ENCODE assay signal across 18 cellular contexts in the genomic region with DNA sequence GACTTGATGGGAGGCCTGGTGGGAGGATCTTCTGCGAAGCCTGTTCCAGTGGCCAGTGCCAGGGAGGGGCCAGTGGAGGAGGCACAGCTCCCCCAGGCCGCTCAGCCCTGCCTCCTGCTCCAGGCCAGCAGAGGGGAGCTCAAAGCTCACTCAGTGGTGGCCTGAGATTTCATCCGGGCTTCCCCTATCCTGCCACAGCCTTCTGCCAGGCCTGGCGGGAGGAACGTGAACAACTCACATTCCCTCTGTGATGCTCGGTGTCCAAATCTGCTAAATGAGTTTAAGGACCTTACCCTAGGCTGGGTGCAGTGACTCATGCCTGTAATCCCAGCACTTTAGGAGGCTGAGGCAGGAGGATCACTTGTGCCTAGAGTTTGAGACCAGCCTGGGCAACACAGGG. TPM values are rescaled to one million over a fixed set of nuclear protein-coding genes. Genes with fewer than 3 reads are reported as not detected.
A peak's percentile ranks its signal among the peaks of the same experiment; 100 is the strongest.
DNase-seq lines count a peak whose midpoint lies in the region; ATAC-seq, FAIRE-seq and TF ChIP-seq lines count a peak whose summit lies in the region.
"Had no signal": no experiment of that assay in that cellular context is flagged by ENCODE, and none has a peak within 500 bp of the region (broad histone marks: within the 10 kb centered on the region; RNA-seq: fewer than 3 reads in every experiment).

No MANE protein-coding gene starts in this region.

- CTCF ChIA-PET in HEK293 (lab: Yijun Ruan, JAX): interaction anchor here (0.6 kb wide), 1 partner anchor 451 kb away, joined by 3 read pairs; no protein-coding TSS in a partner anchor
- CTCF ChIA-PET in GM12878 (lab: Yijun Ruan, JAX): no interaction called here

- no peak for DNase-seq in GM12878 (ENCODE audit: low read depth, low spot score)
- no peak for DNase-seq in nephron progenitor cell
- DNase-seq in NCI-H1417 (lab: John Stamatoyannopoulos, UW): no peak
- no peak for DNase-seq in activated CD4-positive, CD25-positive, alpha-beta regulatory T cell (lab: John Stamatoyannopoulos, UW)
- DNase-seq: activated CD4-positive, alpha-beta T cell treated with anti-CD3 and anti-CD28 coated beads for 36 hours; activated T-cell treated with anti-CD3 and anti-CD28 coated beads for 4 hours; HCEC 1CT; mammary epithelial cell; MV-4-11; NCI-H2171 treated with DMSO at 0.1 percent for 48 hours; SW 1271 had no signal

- H3K36me3 ChIP-seq in HEK293 (ENCODE audit: control insufficient read depth in 2 of 2, insufficient read depth in 1 of 2, low read length in 2 of 2) (no peaks in the 10 kb centered on the region), GM12878 (ENCODE audit: control insufficient read depth in 2 of 2, insufficient read depth in 2 of 2, low read length in 1 of 2) (no peaks in the 10 kb centered on the region)
- H3K36me3 ChIP-seq: ovary had no signal

- TF ChIP-seq CTCF in HEK293 (tag by site-specific recombination; IDR thresholded peaks at IDR 0.05) (no peak), GM12878 (IDR thresholded peaks at IDR 0.05 in 2 of 3, conservative IDR thresholded peaks at IDR 0.05 in 1 of 3; ENCODE audit: control insufficient read depth in 2 of 3, extremely low read depth in 1 of 3, insufficient read depth in 1 of 3, low read depth in 3 of 3, low read length in 3 of 3) (no peak), nephron progenitor cell (IDR thresholded peaks at IDR 0.05) (no peak)

- WGBS in GM12878 (ENCODE audit: insufficient coverage, insufficient replicate concordance, low lambda C conversion rate, missing lambda C conversion rate): 5% methylated on average over 6 of the region's 6 CpGs

- H3K4me3 ChIP-seq in HEK293 (ENCODE audit: low read depth, low read length) (no peak overlapping the region), GM12878 (no peak overlapping the region)
- H3K4me3 ChIP-seq: ovary had no signal

- TF ChIP-seq POLR2A in GM12878 (IDR thresholded peaks at IDR 0.05; ENCODE audit: low read depth, low read length): no peak

- in situ Hi-C loops in GM12878 (cut with MboI): no loop called here

- H3K27me3 ChIP-seq in GM12878 (replicated peaks in 1 of 2; ENCODE audit: control insufficient read depth in 2 of 2, insufficient read depth in 2 of 2, low read length in 1 of 2): no peaks in the 10 kb centered on the region; a peak in 3 of 4 replicates
- H3K27me3 ChIP-seq: ovary had no signal

- no peaks in the 10 kb centered on the region for H3K36me3 Mint-ChIP-seq in nephron progenitor cell (ENCODE audit: low read depth)
- no peaks in the 10 kb centered on the region for H3K36me3 Mint-ChIP-seq in stimulated activated memory B cell treated with anti-CD40 and anti-IgM and Interleukin-4, amounts not matched to agents 10 μg/mL and 1 μg/mL and 100 μg/mL, for 72 hours
- H3K36me3 Mint-ChIP-seq: CD4-positive, alpha-beta memory T cell had no signal

- SMC1A ChIA-PET in GM12878 (lab: Charles Lee; ENCODE audit: uncharacterized antibody, unreplicated experiment): interaction anchor here (1.2 kb wide), 1 partner anchor 36 kb away, joined by 4 read pairs; no protein-coding TSS in a partner anchor

- H3K27me3 Mint-ChIP-seq in nephron progenitor cell (ENCODE audit: low read depth, poor library complexity): peaks cover 6% of the 10 kb centered on the region
- peaks cover 77% of the 10 kb centered on the region for H3K27me3 Mint-ChIP-seq in stimulated activated memory B cell treated with anti-CD40 and anti-IgM and Interleukin-4, amounts not matched to agents 10 μg/mL and 1 μg/mL and 100 μg/mL, for 72 hours

- TF ChIP-seq EP300 in GM12878 (IDR thresholded peaks at IDR 0.05; ENCODE audit: borderline replicate concordance in 1 of 2, control insufficient read depth in 1 of 2, low read depth in 2 of 2, low read length in 2 of 2): no peak

- no peak overlapping the region for H2AFZ ChIP-seq in GM12878 (ENCODE audit: control insufficient read depth, low read depth, low read length)

- H4K20me1 ChIP-seq in GM12878 (ENCODE audit: control insufficient read depth, insufficient read depth): no peaks in the 10 kb centered on the region

- BruUV-seq in GM12878 (replicated peaks; lab: Mats Ljungman, UMichigan): no TSS peak

- no peak overlapping the region for H3K27ac ChIP-seq in HEK293 (ENCODE audit: extremely low read depth, low read depth, low read length)
- H3K27ac ChIP-seq in GM12878 (ENCODE audit: control insufficient read depth, insufficient read depth): no peak overlapping the region

- H3K9me3 ChIP-seq in HEK293 (ENCODE audit: control insufficient read depth, insufficient read depth, low read depth, low read length): no peaks in the 10 kb centered on the region
- H3K9me3 ChIP-seq in GM12878 (replicated peaks; ENCODE audit: control insufficient read depth, insufficient read depth, low read length): no peaks in the 10 kb centered on the region
- H3K9me3 ChIP-seq: ovary had no signal

- peaks cover 29% of the 10 kb centered on the region for H3K4me1 Mint-ChIP-seq in nephron progenitor cell
- H3K4me1 Mint-ChIP-seq in stimulated activated memory B cell treated with anti-CD40 and anti-IgM and Interleukin-4, amounts not matched to agents 10 μg/mL and 1 μg/mL and 100 μg/mL, for 72 hours: no peaks in the 10 kb centered on the region

- H3K27ac Mint-ChIP-seq in nephron progenitor cell: no peak overlapping the region
- H3K27ac Mint-ChIP-seq in stimulated activated memory B cell treated with anti-CD40 and anti-IgM and Interleukin-4, amounts not matched to agents 10 μg/mL and 1 μg/mL and 100 μg/mL, for 72 hours: no peak overlapping the region
- H3K27ac Mint-ChIP-seq: activated CD4-positive, alpha-beta T cell treated with anti-CD3 and anti-CD28 coated beads for 36 hours; CD4-positive, alpha-beta memory T cell had no signal

- intact Hi-C loops in GM12878 (cut with micrococcal nuclease; ENCODE audit: unreplicated experiment): no loop called here

- H3K4me3 Mint-ChIP-seq in nephron progenitor cell: peak overlapping the region; percentile 36
- H3K4me3 Mint-ChIP-seq in stimulated activated memory B cell treated with anti-CD40 and anti-IgM and Interleukin-4, amounts not matched to agents 10 μg/mL and 1 μg/mL and 100 μg/mL, for 72 hours: no peak overlapping the region
- H3K4me3 Mint-ChIP-seq: activated CD4-positive, alpha-beta T cell treated with anti-CD3 and anti-CD28 coated beads for 36 hours had no signal

- H3K9ac ChIP-seq in GM12878 (ENCODE audit: control insufficient read depth, insufficient read depth, low read length): no peak overlapping the region

- TF ChIP-seq RAD21 in GM12878 (IDR thresholded peaks at IDR 0.05; ENCODE audit: insufficient read depth, low read depth, low read length): no peak

- H3K4me1 ChIP-seq in HEK293 (ENCODE audit: control insufficient read depth, insufficient read depth, low read length): no peaks in the 10 kb centered on the region
- H3K4me1 ChIP-seq in GM12878 (ENCODE audit: control insufficient read depth, insufficient read depth, low read length): no peaks in the 10 kb centered on the region

- ATAC-seq in GM12878: peak; percentile 9; the same call in 1 of the 3 replicates
- ATAC-seq in stimulated activated memory B cell treated with anti-CD40 and anti-IgM and Interleukin-4, amounts not matched to agents 10 μg/mL and 1 μg/mL and 100 μg/mL, for 72 hours: no peak
- ATAC-seq: activated CD4-positive, alpha-beta T cell treated with anti-CD3 and anti-CD28 coated beads for 36 hours had no signal

- RAD21 ChIA-PET in GM12878 (lab: Charles Lee; ENCODE audit: unreplicated experiment): interaction anchor here (0.5 kb wide), 1 partner anchor 178 kb away, joined by 3 read pairs; no protein-coding TSS in a partner anchor

- H3K79me2 ChIP-seq in GM12878 (ENCODE audit: control insufficient read depth, insufficient read depth, low read length): no peaks in the 10 kb centered on the region

- POLR2A ChIA-PET in HEK293 (lab: Yijun Ruan, JAX) (no interaction called here), GM12878 (lab: Charles Lee) (no interaction called here)

- no peaks in the 10 kb centered on the region for H3K9me3 Mint-ChIP-seq in nephron progenitor cell
- no peaks in the 10 kb centered on the region for H3K9me3 Mint-ChIP-seq in stimulated activated memory B cell treated with anti-CD40 and anti-IgM and Interleukin-4, amounts not matched to agents 10 μg/mL and 1 μg/mL and 100 μg/mL, for 72 hours
- H3K9me3 Mint-ChIP-seq: CD4-positive, alpha-beta memory T cell had no signal

- FAIRE-seq in GM12878 (lab: Jason Lieb, UNC): no peak

- H3K4me2 ChIP-seq in GM12878 (ENCODE audit: control insufficient read depth, insufficient read depth): no peak overlapping the region

RNA-seq across cellular contexts. Expression of gene CLCNKB, which starts 3.3 kb away (rescaled TPM):
- total RNA-seq in GM12878 (2013; cell fraction: nucleolus; rRNA removed): not detected in 2 replicates
- total RNA-seq in GM12878 (2014; rRNA removed) (not detected in 2 replicates), GM12878 (2014; rRNA removed; fragmentation: Illumina TruSeq; extraction: Trizol) (not detected in 2 replicates), GM12878 (2021) (not detected in 2 replicates)
- not detected for polyA plus RNA-seq in GM12878 (2011; ENCODE audit: low read depth)
- polyA plus RNA-seq in GM12878 (2011; rRNA removed) (not detected in 2 replicates), GM12878 (2014; fragmentation: Illumina TruSeq; extraction: Trizol) (not detected in 2 replicates), GM12878 (2014; fragmentation: Nextera tagmentation; extraction: Ambion mirVana) (under 1 TPM in 1 of 2 experiments, not detected in 1; 0.05 TPM), GM12878 (2014; rRNA removed) (not detected in 2 replicates), GM12878 (2016; fragmentation: Nextera tagmentation; extraction: Ambion mirVana) (not detected)
- polyA plus RNA-seq in GM12878 (2011; cell fraction: cytosol; rRNA removed): not detected in 2 replicates
- not detected in 2 replicates for polyA plus RNA-seq in GM12878 (2011; cell fraction: nucleus; rRNA removed)
- polyA plus RNA-seq in GM12878 (2012): not detected in 2 replicates
- polyA minus RNA-seq in GM12878 (2011; rRNA and poly(A)+ RNA removed): not detected in 2 replicates
- not detected in 2 replicates for polyA minus RNA-seq in GM12878 (2011; cell fraction: cytosol; rRNA and poly(A)+ RNA removed)
- not detected in 2 replicates for polyA minus RNA-seq in GM12878 (2011; cell fraction: nucleus; rRNA and poly(A)+ RNA removed)
- total RNA-seq: activated CD4-positive, alpha-beta T cell treated with anti-CD3 and anti-CD28 coated beads for 36 hours; CD4-positive, alpha-beta memory T cell; HT-29; mammary epithelial cell had no signal
- polyA plus RNA-seq: CD4-positive, alpha-beta memory T cell had no signal

RNA-seq across cellular contexts. Expression of gene CLCNKA, which starts 25.0 kb away (rescaled TPM):
- total RNA-seq in GM12878 (2013; cell fraction: nucleolus; rRNA removed): 1.7 and 1.8 TPM in 2 replicates
- total RNA-seq in GM12878 (2014; rRNA removed): not detected in 2 replicates
- total RNA-seq in GM12878 (2014; rRNA removed; fragmentation: Illumina TruSeq; extraction: Trizol): not detected in 2 replicates
- 0.08 TPM in 1 of 2 replicates, not detected in the other for total RNA-seq in GM12878 (2021)
- 0.13 TPM for polyA plus RNA-seq in GM12878 (2011; ENCODE audit: low read depth)
- 0.05 and 0.06 TPM in 2 replicates for polyA plus RNA-seq in GM12878 (2011; rRNA removed)
- polyA plus RNA-seq in GM12878 (2011; cell fraction: cytosol; rRNA removed): 0.04 and 0.25 TPM in 2 replicates
- 1.8 and 2.5 TPM in 2 replicates for polyA plus RNA-seq in GM12878 (2011; cell fraction: nucleus; rRNA removed)
- 0.25 and 0.26 TPM in 2 replicates for polyA plus RNA-seq in GM12878 (2012)
- polyA plus RNA-seq in GM12878 (2014; fragmentation: Illumina TruSeq; extraction: Trizol): not detected in 2 replicates
- under 1 TPM in 1 of 2 experiments, not detected in 1; 0.02 TPM for polyA plus RNA-seq in GM12878 (2014; fragmentation: Nextera tagmentation; extraction: Ambion mirVana)
- 0.10 and 0.23 TPM in 2 replicates for polyA plus RNA-seq in GM12878 (2014; rRNA removed)
- under 1 TPM in 1 of 2 experiments, not detected in 1; 0.15 TPM for polyA plus RNA-seq in GM12878 (2016; fragmentation: Nextera tagmentation; extraction: Ambion mirVana)
- 0.52 TPM in 1 of 2 replicates, not detected in the other for polyA minus RNA-seq in GM12878 (2011; rRNA and poly(A)+ RNA removed)
- not detected in 2 replicates for polyA minus RNA-seq in GM12878 (2011; cell fraction: cytosol; rRNA and poly(A)+ RNA removed)
- 0.19 and 1.2 TPM in 2 replicates for polyA minus RNA-seq in GM12878 (2011; cell fraction: nucleus; rRNA and poly(A)+ RNA removed)
- total RNA-seq: activated CD4-positive, alpha-beta T cell treated with anti-CD3 and anti-CD28 coated beads for 36 hours; CD4-positive, alpha-beta memory T cell; epithelial cell of proximal tubule; HT-29; mammary epithelial cell; temporal lobe had no signal
- polyA plus RNA-seq: CD4-positive, alpha-beta memory T cell; mammary epithelial cell had no signal

RNA-seq across cellular contexts. Expression of gene FAM131C, which starts 26.6 kb away (rescaled TPM):
- not detected in 2 replicates for total RNA-seq in GM12878 (2013; cell fraction: nucleolus; rRNA removed)
- total RNA-seq in GM12878 (2014; rRNA removed): not detected in 2 replicates
- total RNA-seq in GM12878 (2014; rRNA removed; fragmentation: Illumina TruSeq; extraction: Trizol): not detected in 2 replicates
- total RNA-seq in GM12878 (2021): not detected in 2 replicates
- not detected for polyA plus RNA-seq in GM12878 (2011; ENCODE audit: low read depth)
- not detected in 2 replicates for polyA plus RNA-seq in GM12878 (2011; rRNA removed)
- polyA plus RNA-seq in GM12878 (2011; cell fraction: cytosol; rRNA removed): not detected in 2 replicates
- not detected in 2 replicates for polyA plus RNA-seq in GM12878 (2011; cell fraction: nucleus; rRNA removed)
- polyA plus RNA-seq in GM12878 (2012): 0.08 TPM in 1 of 2 replicates, not detected in the other
- 0.03 TPM in 1 of 2 replicates, not detected in the other for polyA plus RNA-seq in GM12878 (2014; fragmentation: Illumina TruSeq; extraction: Trizol)
- not detected for polyA plus RNA-seq in GM12878 (2014; fragmentation: Nextera tagmentation; extraction: Ambion mirVana)
- polyA plus RNA-seq in GM12878 (2014; rRNA removed): not detected in 2 replicates
- not detected for polyA plus RNA-seq in GM12878 (2016; fragmentation: Nextera tagmentation; extraction: Ambion mirVana)
- polyA minus RNA-seq in GM12878 (2011; rRNA and poly(A)+ RNA removed): not detected in 2 replicates
- not detected in 2 replicates for polyA minus RNA-seq in GM12878 (2011; cell fraction: cytosol; rRNA and poly(A)+ RNA removed)
- not detected in 2 replicates for polyA minus RNA-seq in GM12878 (2011; cell fraction: nucleus; rRNA and poly(A)+ RNA removed)
- total RNA-seq: CD4-positive, alpha-beta memory T cell had no signal

RNA-seq across cellular contexts. Expression of gene HSPB7, which starts 29.0 kb away (rescaled TPM):
- total RNA-seq in GM12878 (2013; cell fraction: nucleolus; rRNA removed): not detected in 2 replicates
- not detected in 2 replicates for total RNA-seq in GM12878 (2014; rRNA removed)
- not detected in 2 replicates for total RNA-seq in GM12878 (2014; rRNA removed; fragmentation: Illumina TruSeq; extraction: Trizol)
- 0.21 TPM in 1 of 2 replicates, not detected in the other for total RNA-seq in GM12878 (2021)
- not detected for polyA plus RNA-seq in GM12878 (2011; ENCODE audit: low read depth)
- not detected in 2 replicates for polyA plus RNA-seq in GM12878 (2011; rRNA removed)
- not detected in 2 replicates for polyA plus RNA-seq in GM12878 (2011; cell fraction: cytosol; rRNA removed)
- polyA plus RNA-seq in GM12878 (2011; cell fraction: nucleus; rRNA removed): not detected in 2 replicates
- polyA plus RNA-seq in GM12878 (2012): 0.08 and 0.27 TPM in 2 replicates
- polyA plus RNA-seq in GM12878 (2014; fragmentation: Illumina TruSeq; extraction: Trizol): not detected in 2 replicates
- not detected for polyA plus RNA-seq in GM12878 (2014; fragmentation: Nextera tagmentation; extraction: Ambion mirVana)
- polyA plus RNA-seq in GM12878 (2014; rRNA removed): not detected in 2 replicates
- polyA plus RNA-seq in GM12878 (2016; fragmentation: Nextera tagmentation; extraction: Ambion mirVana): under 1 TPM in 1 of 2 experiments, not detected in 1; 0.34 TPM
- not detected in 2 replicates for polyA minus RNA-seq in GM12878 (2011; rRNA and poly(A)+ RNA removed)
- not detected in 2 replicates for polyA minus RNA-seq in GM12878 (2011; cell fraction: cytosol; rRNA and poly(A)+ RNA removed)
- 0.12 TPM in 1 of 2 replicates, not detected in the other for polyA minus RNA-seq in GM12878 (2011; cell fraction: nucleus; rRNA and poly(A)+ RNA removed)
- total RNA-seq: activated CD4-positive, alpha-beta T cell treated with anti-CD3 and anti-CD28 coated beads for 36 hours; CD4-positive, alpha-beta memory T cell; epithelial cell of proximal tubule; HT-29; temporal lobe had no signal
- polyA plus RNA-seq: CD4-positive, alpha-beta memory T cell; mammary epithelial cell had no signal

RNA-seq across cellular contexts. Expression of gene SRARP, which starts 42.8 kb away (rescaled TPM):
- not detected in 2 replicates for total RNA-seq in GM12878 (2013; cell fraction: nucleolus; rRNA removed)
- total RNA-seq in GM12878 (2014; rRNA removed) (not detected in 2 replicates), GM12878 (2014; rRNA removed; fragmentation: Illumina TruSeq; extraction: Trizol) (not detected in 2 replicates), GM12878 (2021) (not detected in 2 replicates)
- polyA plus RNA-seq in GM12878 (2011; ENCODE audit: low read depth): not detected
- polyA plus RNA-seq in GM12878 (2011; rRNA removed) (0.03 TPM in 1 of 2 replicates, not detected in the other), GM12878 (2014; fragmentation: Illumina TruSeq; extraction: Trizol) (not detected in 2 replicates), GM12878 (2014; fragmentation: Nextera tagmentation; extraction: Ambion mirVana) (not detected), GM12878 (2014; rRNA removed) (0.06 TPM in 1 of 2 replicates, not detected in the other), GM12878 (2016; fragmentation: Nextera tagmentation; extraction: Ambion mirVana) (not detected)
- polyA plus RNA-seq in GM12878 (2011; cell fraction: cytosol; rRNA removed): 0.01 and 0.02 TPM in 2 replicates
- polyA plus RNA-seq in GM12878 (2011; cell fraction: nucleus; rRNA removed): 0.03 TPM in 1 of 2 replicates, not detected in the other
- polyA plus RNA-seq in GM12878 (2012): not detected in 2 replicates
- not detected in 2 replicates for polyA minus RNA-seq in GM12878 (2011; rRNA and poly(A)+ RNA removed)
- polyA minus RNA-seq in GM12878 (2011; cell fraction: cytosol; rRNA and poly(A)+ RNA removed): not detected in 2 replicates
- not detected in 2 replicates for polyA minus RNA-seq in GM12878 (2011; cell fraction: nucleus; rRNA and poly(A)+ RNA removed)
- total RNA-seq: activated CD4-positive, alpha-beta T cell treated with anti-CD3 and anti-CD28 coated beads for 36 hours; CD4-positive, alpha-beta memory T cell; epithelial cell of proximal tubule; HT-29; mammary epithelial cell; ovary had no signal
- polyA plus RNA-seq: CD4-positive, alpha-beta memory T cell; mammary epithelial cell; ovary had no signal
